In genomic region chr10:74255800-74256422, GRCh38 we compare ENCODE assay signal across 16 cellular contexts.
A peak's percentile ranks its signal among the peaks of the same experiment; 100 is the strongest.
DNase-seq lines count a peak whose midpoint lies in the region; ATAC-seq, FAIRE-seq and TF ChIP-seq lines count a peak whose summit lies in the region.
"Had no signal": no experiment of that assay in that cellular context is flagged by ENCODE, and none has a peak within 500 bp of the region (broad histone marks: within the 10 kb centered on the region; RNA-seq: fewer than 3 reads in every experiment).

No MANE protein-coding gene starts in this region.

- DNase-seq in GDM1 (lab: John Stamatoyannopoulos, UW): peak; percentile 20
- DNase-seq in NCI-H2081 treated with DMSO at 0.1 percent for 48 hours (lab: John Stamatoyannopoulos, UW): peak; percentile 73
- DNase-seq in astrocyte (ENCODE audit: low read depth): no peak
- DNase-seq in NCI-H2196 (lab: John Stamatoyannopoulos, UW; ENCODE audit: unreplicated experiment): no peak
- DNase-seq in activated effector memory CD4-positive, alpha-beta T cell treated with Interleukin-2 at 50 U/mL for 16 hours: no peak
- DNase-seq: CD4-positive, alpha-beta T cell; immature natural killer cell; naive thymus-derived CD8-positive, alpha-beta T cell; NCI-H2171 treated with DMSO at 0.1 percent for 48 hours; Peyer's patch; T-helper 9 cell had no signal

- H3K4me2 ChIP-seq in astrocyte (ENCODE audit: low read length) (no peak overlapping the region), neural cell (ENCODE audit: low read length) (peak overlapping the region; percentile 43)

- H4K20me1 ChIP-seq in astrocyte (ENCODE audit: insufficient read depth, low read length) (peaks cover 5% of the 10 kb centered on the region), neural cell (ENCODE audit: insufficient read depth) (no peaks in the 10 kb centered on the region)

- H3K9me2 ChIP-seq in neural cell (ENCODE audit: insufficient read depth, low read length): no peaks in the 10 kb centered on the region

- no peak overlapping the region for H3K4me3 ChIP-seq in astrocyte (ENCODE audit: insufficient read depth, low read depth, low read length)
- peak overlapping the region; percentile 44 for H3K4me3 ChIP-seq in neural cell (ENCODE audit: low read length)
- H3K4me3 ChIP-seq: coronary artery, Peyer's patch had no signal

- H3K9ac ChIP-seq in astrocyte (ENCODE audit: low read length) (no peak overlapping the region), neural cell (ENCODE audit: low read length) (peak overlapping the region; percentile 5)

- no peak for TF ChIP-seq CTCF in astrocyte (IDR thresholded peaks at IDR 0.05; ENCODE audit: insufficient read depth, low read depth, low read length)
- TF ChIP-seq CTCF in neural cell (IDR thresholded peaks at IDR 0.05; ENCODE audit: poor library complexity, severe bottlenecking): no peak

- peak; percentile 67 for FAIRE-seq in astrocyte (lab: Jason Lieb, UNC)

- no peak overlapping the region for H2AFZ ChIP-seq in astrocyte (ENCODE audit: low read depth, low read length)
- H2AFZ ChIP-seq in neural cell (ENCODE audit: low read depth, low read length): no peak overlapping the region

- H3K9me3 ChIP-seq in astrocyte (ENCODE audit: insufficient read depth, low read depth, low read length) (no peaks in the 10 kb centered on the region), neural cell (ENCODE audit: low read length) (no peaks in the 10 kb centered on the region)
- H3K9me3 ChIP-seq: Peyer's patch had no signal

- no peak for ATAC-seq in HG03175 (IDR thresholded peaks at IDR 0.05; ENCODE audit: unreplicated experiment)
- ATAC-seq in GM18907 (IDR thresholded peaks at IDR 0.05; ENCODE audit: unreplicated experiment): no peak
- ATAC-seq: naive thymus-derived CD8-positive, alpha-beta T cell; sciatic nerve had no signal

- H3K4me3 Mint-ChIP-seq in astrocyte (ENCODE audit: unreplicated experiment): no peak overlapping the region
- H3K4me3 Mint-ChIP-seq: CD4-positive, alpha-beta T cell; immature natural killer cell; naive thymus-derived CD8-positive, alpha-beta T cell had no signal

- H3K4me1 ChIP-seq in astrocyte (ENCODE audit: insufficient read depth, low read length): no peaks in the 10 kb centered on the region
- H3K4me1 ChIP-seq: Peyer's patch had no signal

- no peaks in the 10 kb centered on the region for H3K27me3 Mint-ChIP-seq in astrocyte (ENCODE audit: low read depth, unreplicated experiment)
- H3K27me3 Mint-ChIP-seq: CD4-positive, alpha-beta T cell; naive thymus-derived CD8-positive, alpha-beta T cell had no signal

- H3K27me3 ChIP-seq in astrocyte (ENCODE audit: insufficient read depth, low read length): no peaks in the 10 kb centered on the region
- H3K27me3 ChIP-seq in neural cell (ENCODE audit: insufficient read depth, low read depth, low read length): no peaks in the 10 kb centered on the region
- H3K27me3 ChIP-seq: Peyer's patch had no signal

- H3K27ac ChIP-seq in astrocyte (ENCODE audit: low read depth, low read length): no peak overlapping the region
- H3K27ac ChIP-seq in neural cell (ENCODE audit: low read length): peak overlapping the region; percentile 43
- H3K27ac ChIP-seq: coronary artery, Peyer's patch had no signal

- H3K9me3 Mint-ChIP-seq in astrocyte (ENCODE audit: unreplicated experiment): no peaks in the 10 kb centered on the region
- H3K9me3 Mint-ChIP-seq: CD4-positive, alpha-beta T cell; immature natural killer cell; naive thymus-derived CD8-positive, alpha-beta T cell had no signal

- TF ChIP-seq RAD21 in neural cell (conservative IDR thresholded peaks at IDR 0.05): peak; percentile 12

- no peaks in the 10 kb centered on the region for H3K79me2 ChIP-seq in astrocyte (ENCODE audit: insufficient read depth, low read length)
- H3K79me2 ChIP-seq in neural cell (replicated peaks; ENCODE audit: insufficient read depth, low read length): no peaks in the 10 kb centered on the region

- peak; percentile 16 for TF ChIP-seq EP300 in neural cell (conservative IDR thresholded peaks at IDR 0.05; ENCODE audit: poor library complexity, severe bottlenecking)

- H3K4me1 Mint-ChIP-seq in astrocyte (ENCODE audit: low read depth, unreplicated experiment): peaks cover 2% of the 10 kb centered on the region
- H3K4me1 Mint-ChIP-seq: immature natural killer cell had no signal

- no peak overlapping the region for H3K27ac Mint-ChIP-seq in astrocyte (ENCODE audit: unreplicated experiment)
- H3K27ac Mint-ChIP-seq: CD4-positive, alpha-beta T cell had no signal

- no peaks in the 10 kb centered on the region for H3F3A ChIP-seq in neural cell (ENCODE audit: insufficient read depth, low read length, poor library complexity, severe bottlenecking)

- peaks cover 2% of the 10 kb centered on the region for H3K36me3 Mint-ChIP-seq in astrocyte (ENCODE audit: low read depth, unreplicated experiment)
- H3K36me3 Mint-ChIP-seq: immature natural killer cell had no signal

- H3K36me3 ChIP-seq in astrocyte (ENCODE audit: insufficient read depth, low read length) (no peaks in the 10 kb centered on the region), neural cell (ENCODE audit: insufficient read depth, low read length) (no peaks in the 10 kb centered on the region)
- H3K36me3 ChIP-seq: Peyer's patch had no signal

TF ChIP-seq in neural cell, 6 proteins besides CTCF, POLR2A, EP300 and RAD21:
- TF ChIP-seq POLR2AphosphoS5 (IDR thresholded peaks at IDR 0.05): peak; percentile 8
- peak; percentile 13 for TF ChIP-seq SMC3 (conservative IDR thresholded peaks at IDR 0.05; ENCODE audit: poor library complexity)
- TF ChIP-seq TAF1 (IDR thresholded peaks at IDR 0.05; ENCODE audit: low read depth): no peak
- no peak for TF ChIP-seq EZH2 (IDR thresholded peaks at IDR 0.05; ENCODE audit: borderline replicate concordance, insufficient read depth, low read length, poor library complexity, severe bottlenecking)

Comparison
In these comparisons a context has a peak if more than half of its experiments do, and no peak if none do; other contexts are left out.
1. DNase-seq: peak in GDM1 (single experiment) and NCI-H2081 treated with DMSO at 0.1 percent for 48 hours (single experiment); none in astrocyte (single experiment), NCI-H2196 (single experiment) and activated effector memory CD4-positive, alpha-beta T cell treated with Interleukin-2 at 50 U/mL for 16 hours (single experiment).